ENCODE assay signal across 28 cellular contexts in genomic region chr1:49541096-49541752, GRCh38.
"Had no signal": no experiment of that assay in that cellular context is flagged by ENCODE, and none has a peak within 500 bp of the region (broad histone marks: within the 10 kb centered on the region; RNA-seq: fewer than 3 reads in every experiment).

No MANE protein-coding gene starts in this region.

- FAIRE-seq: colon, endometrium, endothelial cell of umbilical vein, frontal cortex had no signal

- H3K27me3 ChIP-seq: colonic mucosa, dorsolateral prefrontal cortex, esophagus muscularis mucosa, esophagus squamous epithelium, foreskin keratinocyte, gastrocnemius medialis, heart left ventricle, heart right ventricle had no signal

- H3K4me1 ChIP-seq: colonic mucosa, esophagus muscularis mucosa, esophagus squamous epithelium, foreskin keratinocyte, gastrocnemius medialis, gastroesophageal sphincter, heart left ventricle, heart right ventricle had no signal

- H3K4me1 Mint-ChIP-seq: endodermal cell had no signal

- H3K27ac ChIP-seq: colonic mucosa, coronary artery, dorsolateral prefrontal cortex, epithelial cell of prostate, esophagus muscularis mucosa, esophagus squamous epithelium, foreskin keratinocyte, gastrocnemius medialis, gastroesophageal sphincter, heart left ventricle, heart right ventricle had no signal

- H3K4me3 ChIP-seq: colonic mucosa, coronary artery, dorsolateral prefrontal cortex, esophagus muscularis mucosa, esophagus squamous epithelium, gastrocnemius medialis, gastroesophageal sphincter, heart left ventricle, heart right ventricle had no signal

- DNase-seq: colonic mucosa; cortex of kidney; dermis blood vessel endothelial cell; dorsolateral prefrontal cortex; effector CD4-positive, alpha-beta T cell; effector CD8-positive, alpha-beta T cell; effector memory CD4-positive, alpha-beta T cell; effector memory CD8-positive, alpha-beta T cell; endodermal cell; erythroblast; esophagus squamous epithelium; foreskin fibroblast; foreskin keratinocyte; foreskin melanocyte; gastrocnemius medialis; glutamatergic neuron; head of caudate nucleus; heart right ventricle had no signal

- H3K36me3 ChIP-seq: colonic mucosa, esophagus muscularis mucosa, esophagus squamous epithelium, gastrocnemius medialis, gastroesophageal sphincter, heart left ventricle, heart right ventricle had no signal

- H3K27ac Mint-ChIP-seq: dendritic cell treated with granulocyte-macrophage colony-stimulating factor and Interleukin-4, amounts not matched to agents 40 ng/mL and 50 ng/mL, for 4 days; effector memory CD8-positive, alpha-beta T cell; endodermal cell had no signal

- H3K9me3 ChIP-seq: colonic mucosa, gastrocnemius medialis had no signal

- H3K9me3 Mint-ChIP-seq: effector memory CD8-positive, alpha-beta T cell had no signal

- H3K27me3 Mint-ChIP-seq: dendritic cell treated with granulocyte-macrophage colony-stimulating factor and Interleukin-4, amounts not matched to agents 40 ng/mL and 50 ng/mL, for 4 days; effector memory CD8-positive, alpha-beta T cell had no signal

- H3K4me3 Mint-ChIP-seq: dendritic cell treated with granulocyte-macrophage colony-stimulating factor and Interleukin-4, amounts not matched to agents 40 ng/mL and 50 ng/mL, for 4 days; effector memory CD8-positive, alpha-beta T cell; endodermal cell had no signal
